ENCODE assay signal across 8 cellular contexts in genomic region chr18:12946549-12947354, GRCh38. TPM values are rescaled to one million over a fixed set of nuclear protein-coding genes. Genes with fewer than 3 reads are reported as not detected.
DNase-seq lines count a peak whose midpoint lies in the region; ATAC-seq lines count a peak whose summit lies in the region.

No MANE protein-coding gene starts in this region.

- H3K27ac Mint-ChIP-seq in activated T-helper 17 cell treated with anti-CD3 and anti-CD28 coated beads, Interleukin-2, amount 50 U/mL, for 72 hours = peak overlapping the region; percentile 93

- H3K9me3 Mint-ChIP-seq in activated T-helper 17 cell treated with anti-CD3 and anti-CD28 coated beads, Interleukin-2, amount 50 U/mL, for 72 hours = no peaks in the 10 kb centered on the region

- H3K4me3 Mint-ChIP-seq in activated T-helper 17 cell treated with anti-CD3 and anti-CD28 coated beads, Interleukin-2, amount 50 U/mL, for 72 hours = peak overlapping the region; percentile 94

- H3K27me3 Mint-ChIP-seq in activated T-helper 17 cell treated with anti-CD3 and anti-CD28 coated beads, Interleukin-2, amount 50 U/mL, for 72 hours = no peaks in the 10 kb centered on the region

- ATAC-seq in GM21619 (IDR thresholded peaks at IDR 0.05; ENCODE audit: unreplicated experiment) (peak; percentile 2), HG02610 (IDR thresholded peaks at IDR 0.05; ENCODE audit: unreplicated experiment) (no peak)
- ATAC-seq in activated T-helper 17 cell treated with anti-CD3 and anti-CD28 coated beads, Interleukin-2, amount 50 U/mL, for 72 hours (replicated peaks) = no peak

- DNase-seq in CMK (ENCODE audit: low read depth) (peak; percentile 42), NCI-H2171 treated with DMSO at 0.1 percent for 48 hours (lab: John Stamatoyannopoulos, UW) (peak; percentile 76), glomerular visceral epithelial cell (ENCODE audit: extremely low spot score) (peak; percentile 77), non-pigmented ciliary epithelial cell (ENCODE audit: low read depth) (peak; percentile 75), NCI-H1048 (lab: John Stamatoyannopoulos, UW) (no peak)

- H3K36me3 Mint-ChIP-seq in activated T-helper 17 cell treated with anti-CD3 and anti-CD28 coated beads, Interleukin-2, amount 50 U/mL, for 72 hours (ENCODE audit: low read depth) = peaks cover 34% of the 10 kb centered on the region

- H3K4me1 Mint-ChIP-seq in activated T-helper 17 cell treated with anti-CD3 and anti-CD28 coated beads, Interleukin-2, amount 50 U/mL, for 72 hours = peaks cover 31% of the 10 kb centered on the region

RNA-seq across cellular contexts. Expression of gene SEH1L, which starts 1.1 kb away (rescaled TPM):
- 100 to 1,000 TPM in 1 of 2 donors, 10 to 100 TPM in 1; 72.1 to 120 TPM for total RNA-seq in activated T-helper 17 cell treated with anti-CD3 and anti-CD28 coated beads, Interleukin-2, amount 50 U/mL, for 72 hours

RNA-seq across cellular contexts. Expression of gene CEP192, which starts 44.4 kb away (rescaled TPM):
- total RNA-seq in activated T-helper 17 cell treated with anti-CD3 and anti-CD28 coated beads, Interleukin-2, amount 50 U/mL, for 72 hours = 10 to 100 TPM; 35.3 to 62.0 TPM
